In genomic region chr12:3815096-3815766, GRCh38 we compare ENCODE assay signal across 38 cellular contexts.
"Had no signal": no experiment of that assay in that cellular context is flagged by ENCODE, and none has a peak within 500 bp of the region (broad histone marks: within the 10 kb centered on the region; RNA-seq: fewer than 3 reads in every experiment).

No MANE protein-coding gene starts in this region.

- H3K9me3 ChIP-seq: ascending aorta, breast epithelium, colonic mucosa, esophagus muscularis mucosa, gastrocnemius medialis, heart left ventricle had no signal

- ATAC-seq: activated CD4-positive, CD25-positive, alpha-beta regulatory T cell treated with anti-CD3 and anti-CD28 coated beads, Interleukin-2, amount 50 U/mL, for 24 hours; activated CD8-positive, alpha-beta T cell treated with anti-CD3 and anti-CD28 coated beads for 36 hours; activated naive CD4-positive, alpha-beta T cell treated with anti-CD3 and anti-CD28 coated beads, Interleukin-2, amount 50 U/mL, for 72 hours; activated T-cell treated with anti-CD3 and anti-CD28 coated beads, Interleukin-2, amount 50 U/mL, for 4 hours; activated T-helper 17 cell treated with anti-CD3 and anti-CD28 coated beads, Interleukin-2, amount 50 U/mL, for 72 hours; foreskin keratinocyte; gastrocnemius medialis; heart left ventricle; T-helper 17 cell had no signal

- H3K27me3 Mint-ChIP-seq: activated B cell treated with CpG ODN at 0.5 μM for 24 hours; activated CD8-positive, alpha-beta T cell treated with anti-CD3 and anti-CD28 coated beads for 36 hours; activated naive CD8-positive, alpha-beta T cell treated with anti-CD3 and anti-CD28 coated beads, Interleukin-2, amount 10 ng/mL, durations not matched to agents 7 days and 5 days; activated T-helper 17 cell treated with anti-CD3 and anti-CD28 coated beads, Interleukin-2, amount 50 U/mL, for 72 hours; dendritic cell treated with granulocyte-macrophage colony-stimulating factor and Interleukin-4, amounts not matched to agents 40 ng/mL and 50 ng/mL, for 4 days; T-helper 17 cell had no signal

- H3K36me3 Mint-ChIP-seq: activated naive CD4-positive, alpha-beta T cell treated with anti-CD3 and anti-CD28 coated beads, Interleukin-2, amount 50 U/mL, for 72 hours had no signal

- H3K4me1 ChIP-seq: ascending aorta, breast epithelium, colonic mucosa, esophagus muscularis mucosa, gastrocnemius medialis had no signal

- H3K4me3 Mint-ChIP-seq: activated B cell treated with CpG ODN at 0.5 μM for 24 hours; activated CD8-positive, alpha-beta T cell treated with anti-CD3 and anti-CD28 coated beads for 36 hours; activated naive CD4-positive, alpha-beta T cell treated with anti-CD3 and anti-CD28 coated beads for 36 hours; activated naive CD8-positive, alpha-beta T cell treated with anti-CD3 and anti-CD28 coated beads, Interleukin-2, amount 10 ng/mL, durations not matched to agents 7 days and 5 days; activated T-cell treated with anti-CD3 and anti-CD28 coated beads, Interleukin-2, amount 50 U/mL, for 4 hours; activated T-helper 17 cell treated with anti-CD3 and anti-CD28 coated beads, Interleukin-2, amount 50 U/mL, for 72 hours; brain; dendritic cell treated with granulocyte-macrophage colony-stimulating factor and Interleukin-4, amounts not matched to agents 40 ng/mL and 50 ng/mL, for 4 days; endodermal cell; T-helper 17 cell; T-helper 2 cell treated with Interferon-gamma antibody and Interleukin-4, amounts not matched to agents 5 μg/mL and 100 μg/mL, for 36 hours had no signal

- DNase-seq: activated B cell treated with CpG ODN at 0.5 μM for 24 hours; activated CD4-positive, alpha-beta T cell treated with anti-CD3 and anti-CD28 coated beads for 48 hours; activated CD4-positive, alpha-beta T cell treated with anti-CD3 and anti-CD28 coated beads, Interleukin-2, amount 50 U/mL, for 1 hour; activated CD4-positive, alpha-beta T cell treated with anti-CD3 and anti-CD28 coated beads, Interleukin-2, amount 50 U/mL, for 48 hours; activated CD8-positive, alpha-beta memory T cell treated with anti-CD3 and anti-CD28 coated beads for 24 hours; activated CD8-positive, alpha-beta memory T cell treated with anti-CD3 and anti-CD28 coated beads, Interleukin-2, amount 50 U/mL, for 48 hours; activated CD8-positive, alpha-beta T cell treated with anti-CD3 and anti-CD28 coated beads for 36 hours; activated effector memory CD4-positive, alpha-beta T cell treated with Interleukin-2 at 50 U/mL for 16 hours; activated gamma-delta T cell treated with Interleukin-2 at 50 U/mL for 16 hours; activated naive CD4-positive, alpha-beta T cell treated with anti-CD3 and anti-CD28 coated beads for 36 hours; activated naive CD8-positive, alpha-beta T cell treated with anti-CD3 and anti-CD28 coated beads, Interleukin-2, amount 10 ng/mL, durations not matched to agents 7 days and 5 days; activated T-cell treated with anti-CD3 and anti-CD28 coated beads for 4 hours; activated T-cell treated with anti-CD3 and anti-CD28 coated beads, Interleukin-2, amount 50 U/mL, for 4 hours; central memory CD4-positive, alpha-beta T cell; cerebellar nuclear complex; colonic mucosa; dorsolateral prefrontal cortex; effector memory CD4-positive, alpha-beta T cell; endodermal cell; erythroblast; foreskin keratinocyte; gastrocnemius medialis; glutamatergic neuron; heart left ventricle; T-helper 1 cell; T-helper 17 cell; T1000; WERI-Rb-1 had no signal

- H3K27ac Mint-ChIP-seq: activated B cell treated with CpG ODN at 0.5 μM for 24 hours; activated CD8-positive, alpha-beta T cell treated with anti-CD3 and anti-CD28 coated beads for 36 hours; activated naive CD4-positive, alpha-beta T cell treated with anti-CD3 and anti-CD28 coated beads for 36 hours; activated naive CD4-positive, alpha-beta T cell treated with anti-CD3 and anti-CD28 coated beads, Interleukin-2, amount 50 U/mL, for 72 hours; activated naive CD8-positive, alpha-beta T cell treated with anti-CD3 and anti-CD28 coated beads, Interleukin-2, amount 10 ng/mL, durations not matched to agents 7 days and 5 days; activated T-helper 17 cell treated with anti-CD3 and anti-CD28 coated beads, Interleukin-2, amount 50 U/mL, for 72 hours; dendritic cell treated with granulocyte-macrophage colony-stimulating factor and Interleukin-4, amounts not matched to agents 40 ng/mL and 50 ng/mL, for 4 days; endodermal cell; T-helper 17 cell; T-helper 2 cell treated with Interferon-gamma antibody and Interleukin-4, amounts not matched to agents 5 μg/mL and 100 μg/mL, for 36 hours had no signal

- H3K4me1 Mint-ChIP-seq: brain, endodermal cell had no signal

- H3K27ac ChIP-seq: ascending aorta, breast epithelium, cardiac muscle cell, colonic mucosa, esophagus muscularis mucosa, foreskin keratinocyte, gastrocnemius medialis, heart left ventricle, WERI-Rb-1 had no signal

- H3K4me3 ChIP-seq: ascending aorta, breast epithelium, cardiac muscle cell, colonic mucosa, dorsolateral prefrontal cortex, esophagus muscularis mucosa, gastrocnemius medialis, heart left ventricle had no signal

- H3K36me3 ChIP-seq: cardiac muscle cell, colonic mucosa, gastrocnemius medialis had no signal

- H3K27me3 ChIP-seq: ascending aorta, breast epithelium, cardiac muscle cell, colonic mucosa, dorsolateral prefrontal cortex, esophagus muscularis mucosa, foreskin keratinocyte, gastrocnemius medialis, heart left ventricle had no signal

- H3K9me3 Mint-ChIP-seq: activated B cell treated with CpG ODN at 0.5 μM for 24 hours; activated CD8-positive, alpha-beta T cell treated with anti-CD3 and anti-CD28 coated beads for 36 hours; activated naive CD4-positive, alpha-beta T cell treated with anti-CD3 and anti-CD28 coated beads for 36 hours; activated naive CD4-positive, alpha-beta T cell treated with anti-CD3 and anti-CD28 coated beads, Interleukin-2, amount 50 U/mL, for 72 hours; activated naive CD8-positive, alpha-beta T cell treated with anti-CD3 and anti-CD28 coated beads, Interleukin-2, amount 10 ng/mL, durations not matched to agents 7 days and 5 days; activated T-cell treated with anti-CD3 and anti-CD28 coated beads, Interleukin-2, amount 50 U/mL, for 4 hours; activated T-helper 17 cell treated with anti-CD3 and anti-CD28 coated beads, Interleukin-2, amount 50 U/mL, for 72 hours; brain; endodermal cell; T-helper 2 cell treated with Interferon-gamma antibody and Interleukin-4, amounts not matched to agents 5 μg/mL and 100 μg/mL, for 36 hours had no signal
